ENCODE assay signal across 9 cellular contexts in the genomic region with DNA sequence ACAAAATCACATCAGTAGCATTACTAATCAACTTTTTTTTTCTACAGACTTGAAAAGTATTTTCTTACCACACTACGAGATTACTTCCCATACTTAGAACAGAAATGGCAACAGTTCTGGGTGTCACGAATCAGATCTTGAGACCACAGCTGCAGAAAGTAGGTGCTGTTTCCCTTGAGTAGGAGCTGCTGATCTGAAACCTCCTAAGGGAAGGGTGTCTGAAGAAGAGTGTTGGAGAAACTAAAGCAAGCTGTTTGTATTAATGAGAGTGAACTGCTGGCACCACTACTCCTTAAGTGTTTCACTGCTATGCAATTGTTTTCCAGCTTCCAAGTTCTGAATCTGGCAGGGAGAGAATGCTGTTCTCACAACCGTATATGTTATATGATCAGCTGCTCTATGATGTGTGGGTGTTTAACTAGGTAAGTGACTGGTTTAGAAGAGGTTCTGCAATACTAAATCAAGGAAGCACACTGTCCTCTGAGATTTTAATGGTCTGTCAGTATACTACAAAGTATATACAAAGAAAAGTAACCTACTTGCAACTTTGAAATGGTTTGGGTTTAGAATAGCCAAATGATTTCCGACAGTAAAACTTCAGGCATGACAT. TPM values are rescaled to one million over a fixed set of nuclear protein-coding genes. Genes with fewer than 3 reads are reported as not detected.
DNase-seq lines count a peak whose midpoint lies in the region; ATAC-seq and TF ChIP-seq lines count a peak whose summit lies in the region.
"Had no signal": no experiment of that assay in that cellular context is flagged by ENCODE, and none has a peak within 500 bp of the region (broad histone marks: within the 10 kb centered on the region; RNA-seq: fewer than 3 reads in every experiment).

No MANE protein-coding gene starts in this region.

- H3K9me2 ChIP-seq in PC-3 (replicated peaks; ENCODE audit: low read length) = no peaks in the 10 kb centered on the region

- H3K4me2 ChIP-seq in PC-3 (ENCODE audit: low read length) = peak overlapping the region; percentile 84

- H3K9me3 Mint-ChIP-seq in activated T-cell treated with anti-CD3 and anti-CD28 coated beads, Interleukin-2, amount 50 U/mL, for 72 hours = no peaks in the 10 kb centered on the region

- peak overlapping the region; percentile 57 to 91 for H3K4me3 Mint-ChIP-seq in activated T-cell treated with anti-CD3 and anti-CD28 coated beads, Interleukin-2, amount 50 U/mL, for 72 hours

- H3K27me3 Mint-ChIP-seq in activated T-cell treated with anti-CD3 and anti-CD28 coated beads, Interleukin-2, amount 50 U/mL, for 72 hours (ENCODE audit: low read depth) = peaks cover 7% of the 10 kb centered on the region

- H3K36me3 Mint-ChIP-seq in activated T-cell treated with anti-CD3 and anti-CD28 coated beads, Interleukin-2, amount 50 U/mL, for 72 hours (ENCODE audit: insufficient read depth in 2 of 2) = peaks cover 4 to 6% of the 10 kb centered on the region in 2 donors

- POLR2A ChIA-PET in PC-3 (lab: Charles Lee; ENCODE audit: unreplicated experiment) = no interaction called here

- H3K9ac ChIP-seq in PC-3 (ENCODE audit: low read length) = no peak overlapping the region

- TF ChIP-seq CTCF in PC-3 (conservative IDR thresholded peaks at IDR 0.05; ENCODE audit: low read depth, low read length) (no peak), esophagus muscularis mucosa (IDR thresholded peaks at IDR 0.05) (no peak), BE2C (IDR thresholded peaks at IDR 0.05; ENCODE audit: low read depth, low read length) (no peak), WERI-Rb-1 (IDR thresholded peaks at IDR 0.05; ENCODE audit: low read depth, low read length) (no peak)

- no peaks in the 10 kb centered on the region for H3K36me3 ChIP-seq in PC-3 (ENCODE audit: low read depth, low read length)
- H3K36me3 ChIP-seq in esophagus muscularis mucosa = no peaks in the 10 kb centered on the region
- no peaks in the 10 kb centered on the region for H3K36me3 ChIP-seq in BE2C
- no peaks in the 10 kb centered on the region for H3K36me3 ChIP-seq in WERI-Rb-1

- H3K79me2 ChIP-seq in PC-3 (ENCODE audit: low read length) = peaks cover 76% of the 10 kb centered on the region

- no peak for ATAC-seq in activated T-cell treated with anti-CD3 and anti-CD28 coated beads, Interleukin-2, amount 50 U/mL, for 72 hours (replicated peaks in 1 of 2)
- no peak for ATAC-seq in PC-3
- ATAC-seq in GM19467 (IDR thresholded peaks at IDR 0.05; ENCODE audit: unreplicated experiment) = no peak

- H3K27me3 ChIP-seq in PC-3 (ENCODE audit: low read length) (no peaks in the 10 kb centered on the region), esophagus muscularis mucosa (no peaks in the 10 kb centered on the region), BE2C (no peaks in the 10 kb centered on the region), WERI-Rb-1 (ENCODE audit: insufficient read depth, low read depth, severe bottlenecking) (no peaks in the 10 kb centered on the region)

- 35% methylated on average over 4 of the region's 4 CpGs for WGBS in esophagus muscularis mucosa

- peak overlapping the region; percentile 69 for H3K27ac Mint-ChIP-seq in activated T-cell treated with anti-CD3 and anti-CD28 coated beads, Interleukin-2, amount 50 U/mL, for 72 hours

- H3K9me3 ChIP-seq in PC-3 (ENCODE audit: low read length) = no peaks in the 10 kb centered on the region
- H3K9me3 ChIP-seq in esophagus muscularis mucosa = no peaks in the 10 kb centered on the region
- no peaks in the 10 kb centered on the region for H3K9me3 ChIP-seq in BE2C
- H3K9me3 ChIP-seq in WERI-Rb-1 (ENCODE audit: severe bottlenecking) = no peaks in the 10 kb centered on the region

- CTCF ChIA-PET in PC-3 (lab: Charles Lee) = no interaction called here

- H3K27ac ChIP-seq in PC-3 (ENCODE audit: low read length) = no peak overlapping the region
- H3K27ac ChIP-seq in esophagus muscularis mucosa (replicated peaks in 1 of 4) = peak overlapping the region in 3 of 4 donors; percentile 12 to 55 (median 35)
- no peak overlapping the region for H3K27ac ChIP-seq in WERI-Rb-1

- DNase-seq in activated T-cell treated with anti-CD3 and anti-CD28 coated beads, Interleukin-2, amount 50 U/mL, for 72 hours = no peak
- no peak for DNase-seq in activated T-cell treated with anti-CD3 and anti-CD28 coated beads for 4 hours
- DNase-seq in PC-3 = no peak
- DNase-seq in esophagus muscularis mucosa (ENCODE audit: extremely low spot score) = no peak
- DNase-seq in superior temporal gyrus (ENCODE audit: extremely low spot score) = peak; percentile 53
- DNase-seq in BE2C = no peak
- DNase-seq in WERI-Rb-1 = no peak
- DNase-seq: activated effector memory CD4-positive, alpha-beta T cell treated with anti-CD3 and anti-CD28 coated beads, Interleukin-2, amount 50 U/mL, for 16 hours had no signal

- TF ChIP-seq POLR2A in esophagus muscularis mucosa (IDR thresholded peaks at IDR 0.05; ENCODE audit: low read depth) = no peak

- no peak for TF ChIP-seq EP300 in esophagus muscularis mucosa (IDR thresholded peaks at IDR 0.05)

- no peaks in the 10 kb centered on the region for H3F3A ChIP-seq in PC-3 (ENCODE audit: low read length, unreplicated experiment)

- no TSS peak for BruUV-seq in PC-3 (replicated peaks; lab: Mats Ljungman, UMichigan)

- H2AFZ ChIP-seq in PC-3 (ENCODE audit: low read length) = no peak overlapping the region

- H3K4me1 Mint-ChIP-seq in activated T-cell treated with anti-CD3 and anti-CD28 coated beads, Interleukin-2, amount 50 U/mL, for 72 hours (ENCODE audit: low read depth) = peaks cover 50% of the 10 kb centered on the region

- intact Hi-C loops in PC-3 (cut with micrococcal nuclease) (no loop called here), esophagus muscularis mucosa (cut with DNase I) (no loop called here)

- H4K20me1 ChIP-seq in PC-3 (ENCODE audit: low read length) = peaks cover 36% of the 10 kb centered on the region

- peak overlapping the region; percentile 93; the same call in 1 of the 2 replicates for H3K4me3 ChIP-seq in PC-3 (ENCODE audit: low read length)
- peak overlapping the region in 3 of 4 donors; percentile 2 to 26 (median 16) for H3K4me3 ChIP-seq in esophagus muscularis mucosa
- no peak overlapping the region for H3K4me3 ChIP-seq in BE2C (ENCODE audit: low read depth, low read length)
- H3K4me3 ChIP-seq in WERI-Rb-1 (ENCODE audit: low read depth, low read length) = no peak overlapping the region

- H3K4me1 ChIP-seq in PC-3 (ENCODE audit: insufficient read depth, low read length) (peaks cover 34% of the 10 kb centered on the region), esophagus muscularis mucosa (peaks cover 14 to 79% (median 76%) of the 10 kb centered on the region in 4 donors), BE2C (no peaks in the 10 kb centered on the region)

RNA-seq across cellular contexts. Expression of gene ZNF652, which starts 3.3 kb away (rescaled TPM):
- total RNA-seq in activated T-cell treated with anti-CD3 and anti-CD28 coated beads, Interleukin-2, amount 50 U/mL, for 72 hours = 10 to 100 TPM in 1 of 2 donors, 1 to 10 TPM in 1; 8.3 to 13.2 TPM
- total RNA-seq in PC-3 (2014; rRNA removed) (18.2 and 18.5 TPM in 2 replicates), esophagus muscularis mucosa (10 to 100 TPM; 59.3 to 100.0 (median 83.0) TPM)
- polyA plus RNA-seq in BE2C (2012; ENCODE audit: insufficient read depth, insufficient read length, low read depth) = 11.4 TPM

RNA-seq across cellular contexts. Expression of gene PHB1, which starts 55.9 kb away (rescaled TPM):
- 100 to 1,000 TPM in 1 of 2 donors, 10 to 100 TPM in 1; 91.4 to 119 TPM for total RNA-seq in activated T-cell treated with anti-CD3 and anti-CD28 coated beads, Interleukin-2, amount 50 U/mL, for 72 hours
- total RNA-seq in PC-3 (2014; rRNA removed) (585 and 641 TPM in 2 replicates), esophagus muscularis mucosa (100 to 1,000 TPM in 1 of 4 donors, 10 to 100 TPM in 3; 75.6 to 101 (median 95.6) TPM)
- 523 TPM for polyA plus RNA-seq in BE2C (2012; ENCODE audit: insufficient read depth, insufficient read length, low read depth)

Comparison
In these comparisons a context has a peak if more than half of its experiments do, and no peak if none do; other contexts are left out.
1. H3K27ac ChIP-seq: peak in esophagus muscularis mucosa (3 of 4); none in PC-3 (single experiment) and WERI-Rb-1 (single experiment).
2. H3K4me3 ChIP-seq: peak in PC-3 (single experiment) and esophagus muscularis mucosa (3 of 4); none in BE2C (single experiment) and WERI-Rb-1 (single experiment).